20 cellular contexts compared by ENCODE assay signal in the genomic region with DNA sequence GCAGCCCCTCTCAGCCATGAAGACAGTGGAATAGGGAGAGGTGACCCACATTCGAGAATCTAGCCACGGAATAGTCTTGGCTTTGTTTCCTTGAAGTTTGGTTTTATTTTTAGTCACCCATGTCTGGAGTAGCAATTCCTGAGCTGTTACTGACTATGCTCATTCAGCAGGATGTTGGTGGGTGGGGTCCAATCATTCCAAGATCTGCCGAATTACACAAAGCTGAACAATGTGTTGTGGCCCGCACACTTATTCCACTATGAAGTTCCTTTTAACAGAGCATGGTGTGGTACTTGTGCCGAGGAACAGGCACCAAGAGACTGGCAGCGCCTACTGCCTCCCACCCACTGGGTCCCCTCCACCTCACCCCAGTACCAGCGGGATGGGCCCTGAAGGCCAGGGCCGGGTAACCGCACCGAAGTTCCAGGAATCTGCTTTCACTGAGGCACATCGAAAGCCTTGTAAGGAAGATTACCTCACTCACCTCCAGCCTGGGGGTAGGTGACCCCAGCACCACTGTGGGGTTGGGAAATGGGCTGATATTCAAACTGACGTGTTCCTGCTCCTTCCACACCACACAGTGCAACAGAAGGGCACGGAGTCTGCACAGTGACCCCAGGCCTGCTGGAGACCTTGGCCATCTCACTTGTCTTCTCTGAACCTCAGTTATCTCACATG. TPM values are rescaled to one million over a fixed set of nuclear protein-coding genes. Genes with fewer than 3 reads are reported as not detected.
"Had no signal": no experiment of that assay in that cellular context is flagged by ENCODE, and none has a peak within 500 bp of the region (broad histone marks: within the 10 kb centered on the region; RNA-seq: fewer than 3 reads in every experiment).

No MANE protein-coding gene starts in this region.

- H3K36me3 ChIP-seq: ovary had no signal

- DNase-seq: activated B cell treated with CpG ODN at 0.5 μM for 24 hours; activated CD4-positive, alpha-beta T cell treated with anti-CD3 and anti-CD28 coated beads for 48 hours; activated CD8-positive, alpha-beta memory T cell treated with anti-CD3 and anti-CD28 coated beads, Interleukin-2, amount 50 U/mL, for 48 hours; activated naive CD4-positive, alpha-beta T cell; activated naive CD8-positive, alpha-beta T cell treated with anti-CD3 and anti-CD28 coated beads, Interleukin-2, amount 10 ng/mL, durations not matched to agents 7 days and 5 days; effector CD8-positive, alpha-beta T cell; foreskin melanocyte; naive B cell; ovary; stimulated activated CD4-positive, alpha-beta T cell treated with anti-CD3 and anti-CD28 coated beads, Interleukin-2, amount 100 ng/mL, for 48 hours; stimulated activated naive B cell treated with anti-CD40 and anti-IgM and Interleukin-4, amounts not matched to agents 10 μg/mL and 1 μg/mL and 100 μg/mL, for 72 hours; T-helper 17 cell; trophoblast cell had no signal

- H3K9me3 ChIP-seq: ovary had no signal

- H3K27ac Mint-ChIP-seq: activated B cell treated with CpG ODN at 0.5 μM for 24 hours; activated naive CD8-positive, alpha-beta T cell treated with anti-CD3 and anti-CD28 coated beads, Interleukin-2, amount 10 ng/mL, durations not matched to agents 7 days and 5 days; brain; naive B cell; stimulated activated naive B cell treated with anti-CD40 and anti-IgM and Interleukin-4, amounts not matched to agents 10 μg/mL and 1 μg/mL and 100 μg/mL, for 72 hours; T-helper 17 cell had no signal

- H3K4me3 ChIP-seq: ovary had no signal

- H3K9me3 Mint-ChIP-seq: activated B cell treated with CpG ODN at 0.5 μM for 24 hours; activated naive CD8-positive, alpha-beta T cell treated with anti-CD3 and anti-CD28 coated beads, Interleukin-2, amount 10 ng/mL, durations not matched to agents 7 days and 5 days had no signal

- H3K27ac ChIP-seq: ovary had no signal

- ATAC-seq: stimulated activated naive B cell treated with anti-CD40 and anti-IgM and Interleukin-4, amounts not matched to agents 10 μg/mL and 1 μg/mL and 100 μg/mL, for 72 hours; T-helper 17 cell had no signal

- H3K36me3 Mint-ChIP-seq: activated naive CD8-positive, alpha-beta T cell treated with anti-CD3 and anti-CD28 coated beads, Interleukin-2, amount 10 ng/mL, durations not matched to agents 7 days and 5 days; brain; stimulated activated naive B cell treated with anti-CD40 and anti-IgM and Interleukin-4, amounts not matched to agents 10 μg/mL and 1 μg/mL and 100 μg/mL, for 72 hours had no signal

- H3K27me3 ChIP-seq: ovary had no signal

- H3K4me3 Mint-ChIP-seq: activated B cell treated with CpG ODN at 0.5 μM for 24 hours; activated naive CD8-positive, alpha-beta T cell treated with anti-CD3 and anti-CD28 coated beads, Interleukin-2, amount 10 ng/mL, durations not matched to agents 7 days and 5 days; brain; naive B cell; stimulated activated naive B cell treated with anti-CD40 and anti-IgM and Interleukin-4, amounts not matched to agents 10 μg/mL and 1 μg/mL and 100 μg/mL, for 72 hours; T-helper 17 cell had no signal

- H3K4me1 Mint-ChIP-seq: activated B cell treated with CpG ODN at 0.5 μM for 24 hours; activated naive CD8-positive, alpha-beta T cell treated with anti-CD3 and anti-CD28 coated beads, Interleukin-2, amount 10 ng/mL, durations not matched to agents 7 days and 5 days; naive B cell; stimulated activated naive B cell treated with anti-CD40 and anti-IgM and Interleukin-4, amounts not matched to agents 10 μg/mL and 1 μg/mL and 100 μg/mL, for 72 hours; T-helper 17 cell had no signal

RNA-seq across cellular contexts. Expression of a gene that starts 29.7 kb away (rescaled TPM):
- total RNA-seq: activated B cell treated with CpG ODN at 0.5 μM for 24 hours; activated naive CD8-positive, alpha-beta T cell treated with anti-CD3 and anti-CD28 coated beads, Interleukin-2, amount 10 ng/mL, durations not matched to agents 7 days and 5 days; endothelial cell of umbilical vein; fibroblast of lung; lung microvascular endothelial cell; mononuclear cell; ovary; skeletal muscle tissue; T-helper 17 cell had no signal
- polyA plus RNA-seq: endothelial cell of umbilical vein, fibroblast of lung, keratinocyte, ovary had no signal
